In genomic region chr6:6626227-6626626, GRCh38 we compare ENCODE assay signal across 42 cellular contexts. TPM values are rescaled to one million over a fixed set of nuclear protein-coding genes. Genes with fewer than 3 reads are reported as not detected.
"Had no signal": no experiment of that assay in that cellular context is flagged by ENCODE, and none has a peak within 500 bp of the region (broad histone marks: within the 10 kb centered on the region; RNA-seq: fewer than 3 reads in every experiment).

No MANE protein-coding gene starts in this region.

- H3K4me2 ChIP-seq: KMS-11, PC-9 had no signal

- H3K4me3 ChIP-seq: PC-9 had no signal

- H3K27ac ChIP-seq: brain microvascular endothelial cell, KMS-11, PC-9, RWPE1, VCaP had no signal

- H3K27me3 ChIP-seq: brain microvascular endothelial cell had no signal

- H2AFZ ChIP-seq: PC-9 had no signal

- ATAC-seq: activated CD8-positive, alpha-beta memory T cell treated with anti-CD3 and anti-CD28 coated beads, Interleukin-2, amount 10 ng/mL, durations not matched to agents 7 days and 5 days; activated T-helper 17 cell treated with anti-CD3 and anti-CD28 coated beads, Interleukin-2, amount 50 U/mL, for 72 hours; Right ventricle myocardium inferior had no signal

- H3K36me3 ChIP-seq: brain microvascular endothelial cell had no signal

- DNase-seq: activated CD4-positive, alpha-beta memory T cell treated with anti-CD3 and anti-CD28 coated beads, Interleukin-2, amount 10 ng/mL, durations not matched to agents 7 days and 5 days; activated CD4-positive, alpha-beta T cell treated with anti-CD3 and anti-CD28 coated beads for 1 hour; activated CD4-positive, alpha-beta T cell treated with anti-CD3 and anti-CD28 coated beads for 48 hours; activated CD4-positive, CD25-positive, alpha-beta regulatory T cell; activated CD8-positive, alpha-beta memory T cell treated with anti-CD3 and anti-CD28 coated beads for 24 hours; activated CD8-positive, alpha-beta memory T cell treated with anti-CD3 and anti-CD28 coated beads, Interleukin-2, amount 10 ng/mL, durations not matched to agents 7 days and 5 days; activated CD8-positive, alpha-beta memory T cell treated with anti-CD3 and anti-CD28 coated beads, Interleukin-2, amount 50 U/mL, for 48 hours; activated effector memory CD4-positive, alpha-beta T cell treated with anti-CD3 and anti-CD28 coated beads, Interleukin-2, amount 50 U/mL, for 16 hours; activated naive CD4-positive, alpha-beta T cell; activated naive CD4-positive, alpha-beta T cell treated with anti-CD3 and anti-CD28 coated beads, Interleukin-2, amount 50 U/mL, for 16 hours; activated naive CD8-positive, alpha-beta T cell treated with anti-CD3 and anti-CD28 coated beads for 36 hours; activated T-cell treated with anti-CD3 and anti-CD28 coated beads, Interleukin-2, amount 50 U/mL, for 48 hours; amniotic stem cell; aorta; brain microvascular endothelial cell; central memory CD4-positive, alpha-beta T cell; MV-4-11; NCI-H1092; NCI-H1417; NCI-H146; NCI-H187; NCI-H2029 treated with DMSO at 0.1 percent for 48 hours; NCI-H2107; NCI-H226; NCI-H524 treated with DMSO at 0.1 percent for 48 hours; NK-92 treated with Interleukin-12 subunit alpha and Interleukin-12 subunit beta, amount 100 ng/mL, for 24 hours; PC-9; SIG-M5; SW 1271; T-helper 1 cell; T-helper 2 cell; T-helper 9 cell had no signal

- H3K9ac ChIP-seq: KMS-11 had no signal

- FAIRE-seq: RCC 7860 had no signal

RNA-seq across cellular contexts. Expression of gene LY86, which starts 37.7 kb away (rescaled TPM):
- total RNA-seq: activated T-helper 17 cell treated with anti-CD3 and anti-CD28 coated beads, Interleukin-2, amount 50 U/mL, for 72 hours; chondrocyte; LHCN-M2; NCI-H460; PC-9; SK-MEL-5 had no signal
